In genomic region chr14:98705826-98706225, GRCh38 we compare ENCODE assay signal across 34 cellular contexts.
"Had no signal": no experiment of that assay in that cellular context is flagged by ENCODE, and none has a peak within 500 bp of the region (broad histone marks: within the 10 kb centered on the region; RNA-seq: fewer than 3 reads in every experiment).

No MANE protein-coding gene starts in this region.

- H3K4me1 ChIP-seq: breast epithelium, heart left ventricle, left ventricle myocardium inferior, pancreas, prostate gland, sigmoid colon, tibial nerve had no signal

- H3K4me3 ChIP-seq: breast epithelium, heart left ventricle, left ventricle myocardium inferior, lung, pancreas, prostate gland, sigmoid colon, tibial nerve had no signal

- H3K36me3 Mint-ChIP-seq: stimulated activated naive B cell treated with anti-CD40 and anti-IgM and Interleukin-4, amounts not matched to agents 10 μg/mL and 1 μg/mL and 100 μg/mL, for 72 hours had no signal

- H3K27me3 ChIP-seq: pancreas, tibial nerve had no signal

- H3K4me3 Mint-ChIP-seq: activated CD4-positive, alpha-beta memory T cell treated with anti-CD3 and anti-CD28 coated beads, Interleukin-2, amount 10 ng/mL, durations not matched to agents 7 days and 5 days; activated CD4-positive, alpha-beta T cell treated with anti-CD3 and anti-CD28 coated beads, Interleukin-2, amount 10 ng/mL, durations not matched to agents 7 days and 5 days; activated T-cell treated with anti-CD3 and anti-CD28 coated beads, Interleukin-2, amount 50 U/mL, for 4 hours; activated T-helper 17 cell treated with anti-CD3 and anti-CD28 coated beads, Interleukin-2, amount 50 U/mL, for 72 hours; central memory CD8-positive, alpha-beta T cell; neural crest cell; stimulated activated naive B cell treated with anti-CD40 and anti-IgM and Interleukin-4, amounts not matched to agents 10 μg/mL and 1 μg/mL and 100 μg/mL, for 72 hours; T-helper 17 cell had no signal

- H3K27me3 Mint-ChIP-seq: activated CD4-positive, alpha-beta T cell treated with anti-CD3 and anti-CD28 coated beads, Interleukin-2, amount 10 ng/mL, durations not matched to agents 7 days and 5 days; activated T-helper 17 cell treated with anti-CD3 and anti-CD28 coated beads, Interleukin-2, amount 50 U/mL, for 72 hours; central memory CD8-positive, alpha-beta T cell; stimulated activated naive B cell treated with anti-CD40 and anti-IgM and Interleukin-4, amounts not matched to agents 10 μg/mL and 1 μg/mL and 100 μg/mL, for 72 hours; T-helper 17 cell had no signal

- DNase-seq: activated CD4-positive, alpha-beta memory T cell treated with anti-CD3 and anti-CD28 coated beads, Interleukin-2, amount 10 ng/mL, durations not matched to agents 7 days and 5 days; activated CD4-positive, alpha-beta T cell treated with anti-CD3 and anti-CD28 coated beads, Interleukin-2, amount 10 ng/mL, durations not matched to agents 7 days and 5 days; activated CD4-positive, CD25-positive, alpha-beta regulatory T cell treated with anti-CD3 and anti-CD28 coated beads, Interleukin-2, amount 50 U/mL, for 72 hours; activated CD8-positive, alpha-beta memory T cell treated with anti-CD3 and anti-CD28 coated beads, Interleukin-2, amount 50 U/mL, for 48 hours; activated gamma-delta T cell treated with Interleukin-2 at 50 U/mL for 16 hours; activated naive CD4-positive, alpha-beta T cell treated with anti-CD3 and anti-CD28 coated beads, Interleukin-2, amount 50 U/mL, for 16 hours; activated T-cell treated with anti-CD3 and anti-CD28 coated beads, Interleukin-2, amount 50 U/mL, for 4 hours; dermis blood vessel endothelial cell; effector CD4-positive, alpha-beta T cell; erythroblast; foreskin fibroblast; heart left ventricle; hypothalamus; left ventricle myocardium inferior; nucleus accumbens; pancreas; retina; sigmoid colon; small intestine; stimulated activated CD4-positive, alpha-beta T cell treated with anti-CD3 and anti-CD28 coated beads, Interleukin-1b, Interleukin-23, amount 100 ng/mL, for 48 hours; stimulated activated CD4-positive, alpha-beta T cell treated with anti-CD3 and anti-CD28 coated beads, Interleukin-4, amount 100 ng/mL, for 4 hours; stimulated activated CD8-positive, alpha-beta memory T cell treated with anti-CD3 and anti-CD28 coated beads, Interleukin-4, amount 100 ng/mL, for 48 hours; stimulated activated naive B cell treated with anti-CD40 and anti-IgM and Interleukin-4, amounts not matched to agents 10 μg/mL and 1 μg/mL and 100 μg/mL, for 72 hours; SW 1271; T-helper 17 cell; T1000; WERI-Rb-1 had no signal

- H3K36me3 ChIP-seq: breast epithelium, heart left ventricle, left ventricle myocardium inferior, pancreas, prostate gland, sigmoid colon, tibial nerve, WERI-Rb-1 had no signal

- H3K9me3 Mint-ChIP-seq: activated CD4-positive, alpha-beta memory T cell treated with anti-CD3 and anti-CD28 coated beads, Interleukin-2, amount 10 ng/mL, durations not matched to agents 7 days and 5 days; activated T-cell treated with anti-CD3 and anti-CD28 coated beads, Interleukin-2, amount 50 U/mL, for 4 hours; activated T-helper 17 cell treated with anti-CD3 and anti-CD28 coated beads, Interleukin-2, amount 50 U/mL, for 72 hours; central memory CD8-positive, alpha-beta T cell; neural crest cell had no signal

- ATAC-seq: activated T-cell treated with anti-CD3 and anti-CD28 coated beads, Interleukin-2, amount 50 U/mL, for 4 hours; activated T-helper 17 cell treated with anti-CD3 and anti-CD28 coated beads, Interleukin-2, amount 50 U/mL, for 72 hours; heart left ventricle; pancreas; stimulated activated naive B cell treated with anti-CD40 and anti-IgM and Interleukin-4, amounts not matched to agents 10 μg/mL and 1 μg/mL and 100 μg/mL, for 72 hours; T-helper 17 cell had no signal

- H3K27ac Mint-ChIP-seq: activated CD4-positive, alpha-beta memory T cell treated with anti-CD3 and anti-CD28 coated beads, Interleukin-2, amount 10 ng/mL, durations not matched to agents 7 days and 5 days; activated CD4-positive, alpha-beta T cell treated with anti-CD3 and anti-CD28 coated beads, Interleukin-2, amount 10 ng/mL, durations not matched to agents 7 days and 5 days; activated T-helper 17 cell treated with anti-CD3 and anti-CD28 coated beads, Interleukin-2, amount 50 U/mL, for 72 hours; stimulated activated naive B cell treated with anti-CD40 and anti-IgM and Interleukin-4, amounts not matched to agents 10 μg/mL and 1 μg/mL and 100 μg/mL, for 72 hours; T-helper 17 cell had no signal

- H3K27ac ChIP-seq: breast epithelium, heart left ventricle, left ventricle myocardium inferior, pancreas, prostate gland, sigmoid colon, tibial nerve, WERI-Rb-1 had no signal

- H3K9me3 ChIP-seq: breast epithelium, heart left ventricle, left ventricle myocardium inferior, pancreas, prostate gland, sigmoid colon, tibial nerve had no signal
